Comparison of ENCODE assay signal across 8 cellular contexts in the genomic region with DNA sequence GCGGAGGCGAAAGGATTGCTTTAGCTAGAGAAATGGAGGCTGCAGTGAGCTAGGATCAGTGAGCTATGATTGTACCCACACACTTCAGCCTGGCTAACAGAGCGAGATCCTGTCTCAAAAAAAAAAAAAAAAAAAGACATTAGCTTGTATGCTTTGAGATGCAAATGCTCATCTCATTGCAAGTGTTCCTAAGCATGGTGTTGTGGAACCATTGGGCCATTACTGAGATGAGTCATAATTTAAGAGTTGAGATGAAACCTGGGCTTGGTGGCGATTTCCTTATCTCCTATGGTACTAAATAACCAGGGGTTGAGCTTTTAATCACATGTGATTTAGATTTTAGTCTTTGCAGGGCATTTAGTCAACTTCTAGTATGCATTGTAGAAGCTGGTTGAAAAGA. TPM values are rescaled to one million over a fixed set of nuclear protein-coding genes. Genes with fewer than 3 reads are reported as not detected.
A peak's percentile ranks its signal among the peaks of the same experiment; 100 is the strongest.
DNase-seq lines count a peak whose midpoint lies in the region; ATAC-seq, FAIRE-seq and TF ChIP-seq lines count a peak whose summit lies in the region.

No MANE protein-coding gene starts in this region.

- BruUV-seq in A673 (replicated peaks; lab: Mats Ljungman, UMichigan) = no TSS peak

- H3K9me3 Mint-ChIP-seq in astrocyte (ENCODE audit: unreplicated experiment) = no peaks in the 10 kb centered on the region

- H3K27ac Mint-ChIP-seq in astrocyte (ENCODE audit: unreplicated experiment) = no peak overlapping the region

- no peak for FAIRE-seq in astrocyte (lab: Jason Lieb, UNC)

- CTCF ChIA-PET in A673 (lab: Charles Lee) = interaction anchor here (0.6 kb wide), 1 partner anchor 68 kb away, joined by 3 read pairs; no protein-coding TSS in a partner anchor

- DNase-seq in A673 (ENCODE audit: low spot score) = peak; percentile 37
- DNase-seq in astrocyte (ENCODE audit: low read depth) = no peak
- no peak for DNase-seq in upper lobe of right lung
- no peak for DNase-seq in stimulated activated CD4-positive, alpha-beta T cell treated with anti-CD3 and anti-CD28 coated beads, Interleukin-12 subunit alpha, Interleukin-12 subunit beta, amount 100 ng/mL, for 4 hours
- DNase-seq in medulla oblongata (ENCODE audit: extremely low spot score) = no peak

- intact Hi-C loops in A673 (cut with micrococcal nuclease; ENCODE audit: unreplicated experiment) (loop anchor here (5.0 kb wide), 1 partner anchor 1525 kb away; a partner anchor contains a TSS), upper lobe of right lung (cut with DNase I) (no loop called here)

- H3K27ac ChIP-seq in A673 (ENCODE audit: low read depth, low read length, poor library complexity, severe bottlenecking) (no peak overlapping the region), astrocyte (ENCODE audit: low read depth, low read length) (no peak overlapping the region), upper lobe of right lung (no peak overlapping the region)

- H3K4me1 Mint-ChIP-seq in astrocyte (ENCODE audit: low read depth, unreplicated experiment) = peaks cover 17% of the 10 kb centered on the region

- peaks cover 73% of the 10 kb centered on the region for H3K79me2 ChIP-seq in astrocyte (ENCODE audit: insufficient read depth, low read length)

- H3K9ac ChIP-seq in astrocyte (ENCODE audit: low read length) = no peak overlapping the region

- no peak for TF ChIP-seq CTCF in A673 (conservative IDR thresholded peaks at IDR 0.05; ENCODE audit: low read depth, low read length)
- TF ChIP-seq CTCF in astrocyte (IDR thresholded peaks at IDR 0.05; ENCODE audit: insufficient read depth, low read depth, low read length) = no peak
- no peak for TF ChIP-seq CTCF in upper lobe of right lung (IDR thresholded peaks at IDR 0.05)

- ATAC-seq in GM18858 (IDR thresholded peaks at IDR 0.05; ENCODE audit: unreplicated experiment) = peak; percentile 45
- peak; percentile 40 for ATAC-seq in HG03175 (IDR thresholded peaks at IDR 0.05; ENCODE audit: unreplicated experiment)
- no peak for ATAC-seq in upper lobe of right lung
- no peak for ATAC-seq in HG03097 (IDR thresholded peaks at IDR 0.05; ENCODE audit: low FRiP score, unreplicated experiment)

- POLR2A ChIA-PET in A673 (lab: Charles Lee; ENCODE audit: low non-redundant PET) = no interaction called here

- peak overlapping the region; percentile 96 for H3K4me3 Mint-ChIP-seq in astrocyte (ENCODE audit: unreplicated experiment)

- H3K36me3 ChIP-seq in A673 (ENCODE audit: insufficient read depth, low read length, poor library complexity, severe bottlenecking) = no peaks in the 10 kb centered on the region
- H3K36me3 ChIP-seq in astrocyte (ENCODE audit: insufficient read depth, low read length) = no peaks in the 10 kb centered on the region
- H3K36me3 ChIP-seq in upper lobe of right lung = peaks cover 19% of the 10 kb centered on the region

- no peak overlapping the region for H2AFZ ChIP-seq in astrocyte (ENCODE audit: low read depth, low read length)

- H4K20me1 ChIP-seq in astrocyte (ENCODE audit: insufficient read depth, low read length) = peaks cover 56% of the 10 kb centered on the region

- H3K4me1 ChIP-seq in A673 (ENCODE audit: insufficient read depth, low read length, poor library complexity, severe bottlenecking) = peaks cover 34% of the 10 kb centered on the region
- peaks cover 30% of the 10 kb centered on the region for H3K4me1 ChIP-seq in astrocyte (ENCODE audit: insufficient read depth, low read length)
- H3K4me1 ChIP-seq in upper lobe of right lung = peaks cover 52% of the 10 kb centered on the region

- peaks cover 7% of the 10 kb centered on the region for H3K36me3 Mint-ChIP-seq in astrocyte (ENCODE audit: low read depth, unreplicated experiment)

- H3K27me3 ChIP-seq in A673 (replicated peaks; ENCODE audit: insufficient read depth, low read depth, low read length, poor library complexity) = no peaks in the 10 kb centered on the region
- H3K27me3 ChIP-seq in astrocyte (ENCODE audit: insufficient read depth, low read length) = no peaks in the 10 kb centered on the region
- H3K27me3 ChIP-seq in upper lobe of right lung = no peaks in the 10 kb centered on the region

- peak overlapping the region; percentile 90 for H3K4me2 ChIP-seq in astrocyte (ENCODE audit: low read length)

- H3K4me3 ChIP-seq in A673 (ENCODE audit: low read depth, low read length, poor library complexity, severe bottlenecking) = no peak overlapping the region
- peak overlapping the region; percentile 5 for H3K4me3 ChIP-seq in astrocyte (ENCODE audit: insufficient read depth, low read depth, low read length)
- H3K4me3 ChIP-seq in upper lobe of right lung = peak overlapping the region; percentile 63

- no peaks in the 10 kb centered on the region for H3K27me3 Mint-ChIP-seq in astrocyte (ENCODE audit: low read depth, unreplicated experiment)

- H3K9me3 ChIP-seq in A673 (ENCODE audit: low read depth, low read length, poor library complexity, severe bottlenecking) (no peaks in the 10 kb centered on the region), astrocyte (ENCODE audit: insufficient read depth, low read depth, low read length) (no peaks in the 10 kb centered on the region), upper lobe of right lung (no peaks in the 10 kb centered on the region)

RNA-seq across cellular contexts. Expression of a gene that starts 2.2 kb away (rescaled TPM):
- 26.6 and 27.0 TPM in 2 replicates for total RNA-seq in A673 (2021)
- total RNA-seq in astrocyte = 41.0 and 42.1 TPM in 2 replicates
- total RNA-seq in upper lobe of right lung = 36.6 TPM

RNA-seq across cellular contexts. Expression of a gene that starts 4.0 kb away (rescaled TPM):
- 17.1 and 18.4 TPM in 2 replicates for total RNA-seq in A673 (2021)
- 45.1 and 58.5 TPM in 2 replicates for total RNA-seq in astrocyte
- 7.3 TPM for total RNA-seq in upper lobe of right lung

RNA-seq across cellular contexts. Expression of a gene that starts 31.3 kb away (rescaled TPM):
- total RNA-seq in A673 (2021) (1.9 and 2.3 TPM in 2 replicates), astrocyte (2.4 and 3.4 TPM in 2 replicates), upper lobe of right lung (2.3 TPM)

RNA-seq across cellular contexts. Expression of a gene that starts 31.5 kb away (rescaled TPM):
- total RNA-seq in A673 (2021) (62.6 and 66.4 TPM in 2 replicates), astrocyte (43.2 and 47.9 TPM in 2 replicates), upper lobe of right lung (47.3 TPM)

Comparison
In these comparisons a context has a peak if more than half of its experiments do, and no peak if none do; other contexts are left out.
1. ATAC-seq: peak in GM18858 (single experiment) and HG03175 (single experiment); none in upper lobe of right lung (single experiment) and HG03097 (single experiment).